In genomic region chr17:60036796-60037677, GRCh38 we compare ENCODE assay signal across 7 cellular contexts. TPM values are rescaled to one million over a fixed set of nuclear protein-coding genes. Genes with fewer than 3 reads are reported as not detected.
A peak's percentile ranks its signal among the peaks of the same experiment; 100 is the strongest.
DNase-seq lines count a peak whose midpoint lies in the region; ATAC-seq lines count a peak whose summit lies in the region.

No MANE protein-coding gene starts in this region.

- peak overlapping the region; percentile 43 for H3K27ac Mint-ChIP-seq in activated CD8-positive, alpha-beta memory T cell treated with anti-CD3 and anti-CD28 coated beads, Interleukin-2, amount 10 ng/mL, durations not matched to agents 7 days and 5 days

- ATAC-seq in GM18498 (IDR thresholded peaks at IDR 0.05; ENCODE audit: unreplicated experiment) = peak; percentile 78
- peak; percentile 95 for ATAC-seq in activated CD8-positive, alpha-beta memory T cell treated with anti-CD3 and anti-CD28 coated beads, Interleukin-2, amount 10 ng/mL, durations not matched to agents 7 days and 5 days

- no peaks in the 10 kb centered on the region for H3K9me3 Mint-ChIP-seq in activated CD8-positive, alpha-beta memory T cell treated with anti-CD3 and anti-CD28 coated beads, Interleukin-2, amount 10 ng/mL, durations not matched to agents 7 days and 5 days (ENCODE audit: low read depth)

- H3K36me3 Mint-ChIP-seq in activated CD8-positive, alpha-beta memory T cell treated with anti-CD3 and anti-CD28 coated beads, Interleukin-2, amount 10 ng/mL, durations not matched to agents 7 days and 5 days = peaks cover 1% of the 10 kb centered on the region

- DNase-seq in HS-27A (ENCODE audit: low read depth) (peak; percentile 52), NOMO-1 (lab: John Stamatoyannopoulos, UW; ENCODE audit: unreplicated experiment in 2 of 2) (peak; percentile 71 to 75), epidermal melanocyte (ENCODE audit: insufficient read length, low spot score) (peak; percentile 54), mucosa of gallbladder (ENCODE audit: low spot score) (peak; percentile 59)
- DNase-seq in activated CD8-positive, alpha-beta memory T cell treated with anti-CD3 and anti-CD28 coated beads, Interleukin-2, amount 10 ng/mL, durations not matched to agents 7 days and 5 days = peak; percentile 79
- peak; percentile 42 for DNase-seq in stimulated activated CD8-positive, alpha-beta memory T cell treated with anti-CD3 and anti-CD28 coated beads, Interleukin-4, amount 100 ng/mL, for 24 hours (ENCODE audit: low read depth)

- H3K4me1 Mint-ChIP-seq in activated CD8-positive, alpha-beta memory T cell treated with anti-CD3 and anti-CD28 coated beads, Interleukin-2, amount 10 ng/mL, durations not matched to agents 7 days and 5 days = peaks cover 9% of the 10 kb centered on the region

- H3K4me3 Mint-ChIP-seq in activated CD8-positive, alpha-beta memory T cell treated with anti-CD3 and anti-CD28 coated beads, Interleukin-2, amount 10 ng/mL, durations not matched to agents 7 days and 5 days = no peak overlapping the region

- H3K27me3 Mint-ChIP-seq in activated CD8-positive, alpha-beta memory T cell treated with anti-CD3 and anti-CD28 coated beads, Interleukin-2, amount 10 ng/mL, durations not matched to agents 7 days and 5 days = peaks cover 21% of the 10 kb centered on the region

- CTCF ChIA-PET in activated CD8-positive, alpha-beta memory T cell treated with anti-CD3 and anti-CD28 coated beads, Interleukin-2, amount 10 ng/mL, durations not matched to agents 7 days and 5 days (lab: Charles Lee) = interaction anchor here (0.6 to 3.3 kb wide), 25 partner anchors 10 to 846 kb away, joined by 3 to 27 read pairs (median 4); partner anchors contain the start of gene VMP1

RNA-seq across cellular contexts. Expression of gene HEATR6, which starts 41.7 kb away (rescaled TPM):
- 10 to 100 TPM; 23.1 to 23.6 TPM for total RNA-seq in activated CD8-positive, alpha-beta memory T cell treated with anti-CD3 and anti-CD28 coated beads, Interleukin-2, amount 10 ng/mL, durations not matched to agents 7 days and 5 days
- total RNA-seq in mucosa of gallbladder = 21.8 TPM

Comparison
In these comparisons a context has a peak if more than half of its experiments do, and no peak if none do; other contexts are left out.
1. Peak in every context shown above with its lines: DNase-seq and ATAC-seq.